ENCODE assay signal across 12 cellular contexts in genomic region chr6:12112540-12113189, GRCh38.
DNase-seq lines count a peak whose midpoint lies in the region; ATAC-seq and TF ChIP-seq lines count a peak whose summit lies in the region.
"Had no signal": no experiment of that assay in that cellular context is flagged by ENCODE, and none has a peak within 500 bp of the region (broad histone marks: within the 10 kb centered on the region; RNA-seq: fewer than 3 reads in every experiment).

No MANE protein-coding gene starts in this region.

- no peak for ATAC-seq in central memory CD8-positive, alpha-beta T cell (replicated peaks; ENCODE audit: extremely low read depth, poor library complexity, severe bottlenecking)
- ATAC-seq in stimulated activated effector memory CD8-positive, alpha-beta T cell treated with anti-CD3 and anti-CD28 coated beads, Interleukin-12 subunit alpha, Interleukin-12 subunit beta, amount 100 ng/mL, for 72 hours = no peak

- peaks cover 0 to 46% (median 0%) of the 10 kb centered on the region in 3 donors for H3K36me3 ChIP-seq in esophagus squamous epithelium

- peak overlapping the region; percentile 12 for H3K4me3 Mint-ChIP-seq in activated naive CD4-positive, alpha-beta T cell treated with anti-CD3 and anti-CD28 coated beads, Interleukin-2, amount 50 U/mL, for 24 hours
- H3K4me3 Mint-ChIP-seq in central memory CD8-positive, alpha-beta T cell = no peak overlapping the region
- H3K4me3 Mint-ChIP-seq in stimulated activated effector memory CD8-positive, alpha-beta T cell treated with anti-CD3 and anti-CD28 coated beads, Interleukin-12 subunit alpha, Interleukin-12 subunit beta, amount 100 ng/mL, for 72 hours = no peak overlapping the region
- H3K4me3 Mint-ChIP-seq: neural progenitor cell had no signal

- peaks cover 39% of the 10 kb centered on the region for H3K36me3 Mint-ChIP-seq in activated naive CD4-positive, alpha-beta T cell treated with anti-CD3 and anti-CD28 coated beads, Interleukin-2, amount 50 U/mL, for 24 hours
- H3K36me3 Mint-ChIP-seq in central memory CD8-positive, alpha-beta T cell (ENCODE audit: insufficient read depth) = peaks cover 6% of the 10 kb centered on the region
- H3K36me3 Mint-ChIP-seq in stimulated activated effector memory CD8-positive, alpha-beta T cell treated with anti-CD3 and anti-CD28 coated beads, Interleukin-12 subunit alpha, Interleukin-12 subunit beta, amount 100 ng/mL, for 72 hours = peaks cover 40% of the 10 kb centered on the region

- no peaks in the 10 kb centered on the region for H3K27me3 Mint-ChIP-seq in activated naive CD4-positive, alpha-beta T cell treated with anti-CD3 and anti-CD28 coated beads, Interleukin-2, amount 50 U/mL, for 24 hours
- H3K27me3 Mint-ChIP-seq in central memory CD8-positive, alpha-beta T cell = no peaks in the 10 kb centered on the region

- no peaks in the 10 kb centered on the region for H3K9me3 ChIP-seq in esophagus squamous epithelium

- peaks cover 19% of the 10 kb centered on the region for H3K9me3 Mint-ChIP-seq in activated naive CD4-positive, alpha-beta T cell treated with anti-CD3 and anti-CD28 coated beads, Interleukin-2, amount 50 U/mL, for 24 hours
- peaks cover 10% of the 10 kb centered on the region for H3K9me3 Mint-ChIP-seq in central memory CD8-positive, alpha-beta T cell
- H3K9me3 Mint-ChIP-seq in stimulated activated effector memory CD8-positive, alpha-beta T cell treated with anti-CD3 and anti-CD28 coated beads, Interleukin-12 subunit alpha, Interleukin-12 subunit beta, amount 100 ng/mL, for 72 hours = peaks cover 11% of the 10 kb centered on the region

- no peak overlapping the region for H3K27ac ChIP-seq in esophagus squamous epithelium
- H3K27ac ChIP-seq: coronary artery, neural progenitor cell had no signal

- WGBS in esophagus squamous epithelium, 2 donors = 88 to 100% methylated on average over 2 to 3 of the region's 9 CpGs

- no peak for TF ChIP-seq POLR2A in esophagus squamous epithelium (IDR thresholded peaks at IDR 0.05)

- no peak overlapping the region for H3K4me3 ChIP-seq in esophagus squamous epithelium
- H3K4me3 ChIP-seq: coronary artery, neural progenitor cell had no signal

- TF ChIP-seq CTCF in esophagus squamous epithelium (IDR thresholded peaks at IDR 0.05) = no peak

- H3K27me3 ChIP-seq in esophagus squamous epithelium = no peaks in the 10 kb centered on the region
- H3K27me3 ChIP-seq: neural progenitor cell had no signal

- peaks cover 0 to 8% (median 0%) of the 10 kb centered on the region in 3 donors for H3K4me1 ChIP-seq in esophagus squamous epithelium

- H3K27ac Mint-ChIP-seq in activated naive CD4-positive, alpha-beta T cell treated with anti-CD3 and anti-CD28 coated beads, Interleukin-2, amount 50 U/mL, for 24 hours = no peak overlapping the region
- peak overlapping the region; percentile 57 for H3K27ac Mint-ChIP-seq in central memory CD8-positive, alpha-beta T cell (ENCODE audit: low read depth)
- H3K27ac Mint-ChIP-seq in stimulated activated effector memory CD8-positive, alpha-beta T cell treated with anti-CD3 and anti-CD28 coated beads, Interleukin-12 subunit alpha, Interleukin-12 subunit beta, amount 100 ng/mL, for 72 hours = peak overlapping the region; percentile 4
- H3K27ac Mint-ChIP-seq: neural progenitor cell had no signal

- peaks cover 70% of the 10 kb centered on the region for H3K4me1 Mint-ChIP-seq in activated naive CD4-positive, alpha-beta T cell treated with anti-CD3 and anti-CD28 coated beads, Interleukin-2, amount 50 U/mL, for 24 hours
- peaks cover 47% of the 10 kb centered on the region for H3K4me1 Mint-ChIP-seq in central memory CD8-positive, alpha-beta T cell
- peaks cover 41% of the 10 kb centered on the region for H3K4me1 Mint-ChIP-seq in stimulated activated effector memory CD8-positive, alpha-beta T cell treated with anti-CD3 and anti-CD28 coated beads, Interleukin-12 subunit alpha, Interleukin-12 subunit beta, amount 100 ng/mL, for 72 hours
- H3K4me1 Mint-ChIP-seq: neural progenitor cell had no signal

- DNase-seq in activated naive CD4-positive, alpha-beta T cell treated with Interleukin-2 at 50 U/mL for 16 hours = no peak
- DNase-seq in NCI-H2029 (lab: John Stamatoyannopoulos, UW) = peak; percentile 75
- DNase-seq in central memory CD8-positive, alpha-beta T cell (ENCODE audit: low spot score in 2 of 2) = no peak
- no peak for DNase-seq in stimulated activated effector memory CD8-positive, alpha-beta T cell treated with anti-CD3 and anti-CD28 coated beads, Interleukin-12 subunit alpha, Interleukin-12 subunit beta, amount 100 ng/mL, for 72 hours (ENCODE audit: low spot score in 2 of 2)
- no peak for DNase-seq in esophagus squamous epithelium (lab: John Stamatoyannopoulos, UW)
- no peak for DNase-seq in putamen (ENCODE audit: low spot score)
- DNase-seq in hypothalamus (lab: John Stamatoyannopoulos, UW) = no peak
- DNase-seq: activated CD4-positive, CD25-positive, alpha-beta regulatory T cell; NCI-H345 had no signal

- intact Hi-C loops in esophagus squamous epithelium (cut with DNase I) = no loop called here
